In the genomic region with DNA sequence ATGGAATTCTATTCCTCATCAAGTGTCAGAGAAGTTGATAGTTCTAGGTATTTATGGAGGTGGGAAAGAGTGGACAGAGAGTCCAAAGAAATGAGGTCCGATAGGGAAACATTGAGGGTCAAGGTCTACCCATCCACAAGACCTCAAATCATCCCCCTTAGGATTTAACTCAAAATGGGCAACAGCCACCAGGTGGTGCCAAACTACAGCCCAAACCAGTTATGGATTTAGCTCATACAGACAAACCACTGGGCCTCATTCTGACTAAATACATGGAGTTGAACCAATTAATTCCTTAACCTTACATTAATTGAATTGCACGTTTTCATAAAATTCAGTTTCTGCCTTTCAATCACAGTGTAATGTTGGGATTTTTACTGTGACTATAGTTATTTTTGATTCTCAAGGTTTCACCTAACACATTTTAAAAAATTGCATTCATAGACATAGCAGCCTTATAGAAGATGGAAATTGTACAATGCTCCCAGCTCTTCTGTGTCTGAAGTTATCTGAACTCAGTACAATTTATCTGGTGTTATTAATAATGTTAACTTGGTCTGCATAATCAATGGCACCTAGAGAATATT, we compare ENCODE assay signal across 8 cellular contexts.
DNase-seq lines count a peak whose midpoint lies in the region; ATAC-seq and TF ChIP-seq lines count a peak whose summit lies in the region.

No MANE protein-coding gene starts in this region.

- H2AFZ ChIP-seq in neural cell (ENCODE audit: low read depth, low read length): no peak overlapping the region

- H4K20me1 ChIP-seq in neural cell (ENCODE audit: insufficient read depth): no peaks in the 10 kb centered on the region

- no peaks in the 10 kb centered on the region for H3K4me1 Mint-ChIP-seq in activated T-helper 2 cell treated with anti-CD3 and anti-CD28 coated beads, Interferon-gamma antibody, Interleukin-2, Interleukin-4, amounts not matched to agents 10 μg/mL and 5 μg/mL and 100 μg/mL, durations not matched to agents 14 hours and 24 hours and 36 hours (ENCODE audit: low read depth)

- POLR2A ChIA-PET in AG04449 (lab: Yijun Ruan, JAX): no interaction called here

- TF ChIP-seq EP300 in neural cell (conservative IDR thresholded peaks at IDR 0.05; ENCODE audit: poor library complexity, severe bottlenecking): no peak

- H3K9ac ChIP-seq in neural cell (ENCODE audit: low read length): no peak overlapping the region

- no peaks in the 10 kb centered on the region for H3K9me2 ChIP-seq in neural cell (ENCODE audit: insufficient read depth, low read length)

- H3K9me3 ChIP-seq in effector memory CD4-positive, alpha-beta T cell (ENCODE audit: control insufficient read depth, low read length): no peaks in the 10 kb centered on the region
- no peaks in the 10 kb centered on the region for H3K9me3 ChIP-seq in neural cell (ENCODE audit: low read length)

- no peak overlapping the region for H3K4me3 ChIP-seq in AG04449 (ENCODE audit: low read depth, low read length)
- H3K4me3 ChIP-seq in GM12875 (ENCODE audit: low read depth, low read length): no peak overlapping the region
- no peak overlapping the region for H3K4me3 ChIP-seq in effector memory CD4-positive, alpha-beta T cell (ENCODE audit: insufficient read depth, low read depth, low read length, poor library complexity, severe bottlenecking)
- H3K4me3 ChIP-seq in neural cell (ENCODE audit: low read length): no peak overlapping the region

- H3K27me3 Mint-ChIP-seq in activated T-helper 2 cell treated with anti-CD3 and anti-CD28 coated beads, Interferon-gamma antibody, Interleukin-2, Interleukin-4, amounts not matched to agents 10 μg/mL and 5 μg/mL and 100 μg/mL, durations not matched to agents 14 hours and 24 hours and 36 hours (ENCODE audit: low read depth): no peaks in the 10 kb centered on the region

- H3K27me3 ChIP-seq in effector memory CD4-positive, alpha-beta T cell (replicated peaks; ENCODE audit: control insufficient read depth, insufficient read depth, low read length, poor library complexity, severe bottlenecking): peaks cover 4% of the 10 kb centered on the region
- no peaks in the 10 kb centered on the region for H3K27me3 ChIP-seq in neural cell (ENCODE audit: insufficient read depth, low read depth, low read length)

- H3K9me3 Mint-ChIP-seq in activated T-helper 2 cell treated with anti-CD3 and anti-CD28 coated beads, Interferon-gamma antibody, Interleukin-2, Interleukin-4, amounts not matched to agents 10 μg/mL and 5 μg/mL and 100 μg/mL, durations not matched to agents 14 hours and 24 hours and 36 hours: no peaks in the 10 kb centered on the region

- DNase-seq in AG04449 (ENCODE audit: low read depth, low spot score) (no peak), NCI-H1930 (lab: John Stamatoyannopoulos, UW) (peak; percentile 32 to 63)
- DNase-seq in activated CD4-positive, CD25-positive, alpha-beta regulatory T cell treated with anti-CD3 and anti-CD28 coated beads, Interleukin-2, amount 50 U/mL, for 72 hours: peak; percentile 30
- peak in 2 of 3 donors; percentile 1 to 11 for DNase-seq in effector memory CD4-positive, alpha-beta T cell
- no peak for DNase-seq in activated T-helper 2 cell treated with anti-CD3 and anti-CD28 coated beads, Interferon-gamma antibody, Interleukin-2, Interleukin-4, amounts not matched to agents 10 μg/mL and 5 μg/mL and 100 μg/mL, durations not matched to agents 14 hours and 24 hours and 36 hours (ENCODE audit: low spot score)

- peak; percentile 48 for TF ChIP-seq CTCF in AG04449 (IDR thresholded peaks at IDR 0.05; ENCODE audit: insufficient read depth, low read length, missing control alignments)
- peak; percentile 67 for TF ChIP-seq CTCF in GM12875 (IDR thresholded peaks at IDR 0.05; ENCODE audit: borderline replicate concordance, insufficient read depth, low read depth, low read length)
- peak; percentile 69 for TF ChIP-seq CTCF in neural cell (IDR thresholded peaks at IDR 0.05; ENCODE audit: poor library complexity, severe bottlenecking)

- H3F3A ChIP-seq in neural cell (ENCODE audit: insufficient read depth, low read length, poor library complexity, severe bottlenecking): no peaks in the 10 kb centered on the region

- H3K27ac Mint-ChIP-seq in activated T-helper 2 cell treated with anti-CD3 and anti-CD28 coated beads, Interferon-gamma antibody, Interleukin-2, Interleukin-4, amounts not matched to agents 10 μg/mL and 5 μg/mL and 100 μg/mL, durations not matched to agents 14 hours and 24 hours and 36 hours: no peak overlapping the region

- ATAC-seq in HG02885 (IDR thresholded peaks at IDR 0.05; ENCODE audit: poor library complexity, unreplicated experiment): peak; percentile 80

- no peak overlapping the region for H3K4me2 ChIP-seq in neural cell (ENCODE audit: low read length)

- no peaks in the 10 kb centered on the region for H3K79me2 ChIP-seq in neural cell (replicated peaks; ENCODE audit: insufficient read depth, low read length)

- H3K4me1 ChIP-seq in effector memory CD4-positive, alpha-beta T cell (ENCODE audit: control insufficient read depth, insufficient read depth, low read length, poor library complexity, severe bottlenecking): no peaks in the 10 kb centered on the region

- peak; percentile 71 for TF ChIP-seq RAD21 in neural cell (conservative IDR thresholded peaks at IDR 0.05)

- H3K36me3 Mint-ChIP-seq in activated T-helper 2 cell treated with anti-CD3 and anti-CD28 coated beads, Interferon-gamma antibody, Interleukin-2, Interleukin-4, amounts not matched to agents 10 μg/mL and 5 μg/mL and 100 μg/mL, durations not matched to agents 14 hours and 24 hours and 36 hours (ENCODE audit: low read depth): no peaks in the 10 kb centered on the region

- CTCF ChIA-PET in AG04449 (lab: Yijun Ruan, JAX): interaction anchor here (0.8 to 1.6 kb wide), 5 partner anchors 10 to 963 kb away, joined by 3 to 8 read pairs (median 5); no protein-coding TSS in a partner anchor

- intact Hi-C loops in activated T-helper 2 cell treated with anti-CD3 and anti-CD28 coated beads, Interferon-gamma antibody, Interleukin-2, Interleukin-4, amounts not matched to agents 10 μg/mL and 5 μg/mL and 100 μg/mL, durations not matched to agents 14 hours and 24 hours and 36 hours (cut with micrococcal nuclease): loop anchor here (1.0 to 10.0 kb wide), 2 partner anchors 229 to 961 kb away; no protein-coding TSS in a partner anchor

- H3K27ac ChIP-seq in effector memory CD4-positive, alpha-beta T cell (ENCODE audit: insufficient read depth, low read length, poor library complexity, severe bottlenecking): no peak overlapping the region
- no peak overlapping the region for H3K27ac ChIP-seq in neural cell (ENCODE audit: low read length)

- H3K36me3 ChIP-seq in effector memory CD4-positive, alpha-beta T cell (ENCODE audit: control insufficient read depth, insufficient read depth, low read length): no peaks in the 10 kb centered on the region
- no peaks in the 10 kb centered on the region for H3K36me3 ChIP-seq in neural cell (ENCODE audit: insufficient read depth, low read length)

- no peak overlapping the region for H3K4me3 Mint-ChIP-seq in activated T-helper 2 cell treated with anti-CD3 and anti-CD28 coated beads, Interferon-gamma antibody, Interleukin-2, Interleukin-4, amounts not matched to agents 10 μg/mL and 5 μg/mL and 100 μg/mL, durations not matched to agents 14 hours and 24 hours and 36 hours (ENCODE audit: low read depth)

TF ChIP-seq in neural cell, 6 proteins besides CTCF, POLR2A, EP300 and RAD21:
- TF ChIP-seq MXI1 (conservative IDR thresholded peaks at IDR 0.05; ENCODE audit: poor library complexity, severe bottlenecking) (no peak), SMC3 (conservative IDR thresholded peaks at IDR 0.05; ENCODE audit: poor library complexity) (peak; percentile 76)

Comparison
In these comparisons a context has a peak if more than half of its experiments do, and no peak if none do; other contexts are left out.
1. DNase-seq: peak in NCI-H1930 (2 of 2), activated CD4-positive, CD25-positive, alpha-beta regulatory T cell treated with anti-CD3 and anti-CD28 coated beads, Interleukin-2, amount 50 U/mL, for 72 hours (single experiment) and effector memory CD4-positive, alpha-beta T cell (2 of 3); none in AG04449 (single experiment) and activated T-helper 2 cell treated with anti-CD3 and anti-CD28 coated beads, Interferon-gamma antibody, Interleukin-2, Interleukin-4, amounts not matched to agents 10 μg/mL and 5 μg/mL and 100 μg/mL, durations not matched to agents 14 hours and 24 hours and 36 hours (single experiment).
2. Peak in every context shown above with its lines, with median percentiles within 50 percentile points of each other: CTCF ChIP-seq.